19 cellular contexts compared by ENCODE assay signal in genomic region chr6:89032599-89032998, GRCh38. TPM values are rescaled to one million over a fixed set of nuclear protein-coding genes. Genes with fewer than 3 reads are reported as not detected.
DNase-seq lines count a peak whose midpoint lies in the region; ATAC-seq, FAIRE-seq and TF ChIP-seq lines count a peak whose summit lies in the region.
"Had no signal": no experiment of that assay in that cellular context is flagged by ENCODE, and none has a peak within 500 bp of the region (broad histone marks: within the 10 kb centered on the region; RNA-seq: fewer than 3 reads in every experiment).

No MANE protein-coding gene starts in this region.

- TF ChIP-seq CTCF in A549 (IDR thresholded peaks at IDR 0.05) (no peak), fibroblast of the aortic adventitia (IDR thresholded peaks at IDR 0.05; ENCODE audit: insufficient read depth, low read length) (peak; percentile 39)

- no peak overlapping the region for H3K4me2 ChIP-seq in A549

- no peak for TF ChIP-seq RAD21 in A549 (conservative IDR thresholded peaks at IDR 0.05 in 1 of 2, IDR thresholded peaks at IDR 0.05 in 1 of 2)

- WGBS in A549 (ENCODE audit: missing lambda C conversion rate): 85% methylated on average over 2 of the region's 2 CpGs

- TF ChIP-seq EP300 in A549 (IDR thresholded peaks at IDR 0.05): no peak

- no peak for TF ChIP-seq POLR2A in A549 (IDR thresholded peaks at IDR 0.05; ENCODE audit: low read length)

- CTCF ChIA-PET in A549 (lab: Yijun Ruan, JAX): interaction anchor here (0.7 kb wide), 1 partner anchor 100 kb away, joined by 3 read pairs; no protein-coding TSS in a partner anchor

- peak overlapping the region; percentile 19 to 63; a peak in 3 of 6 replicates for H3K27ac ChIP-seq in A549
- H3K27ac ChIP-seq: ovary had no signal

- no peak for DNase-seq in A549 (ENCODE audit: low read depth in 1 of 2, low spot score in 1 of 2)
- DNase-seq in EH (ENCODE audit: low read depth): peak; percentile 11
- DNase-seq in OCI-M1 (lab: John Stamatoyannopoulos, UW): peak; percentile 35
- DNase-seq in fibroblast of the aortic adventitia (ENCODE audit: low read depth): peak; percentile 63
- DNase-seq in DMS 273 treated with DMSO at 0.1 percent for 48 hours (lab: John Stamatoyannopoulos, UW): no peak
- no peak for DNase-seq in SHP77 (lab: John Stamatoyannopoulos, UW)
- no peak for DNase-seq in NCI-H2081 (lab: John Stamatoyannopoulos, UW)
- DNase-seq: activated CD4-positive, CD25-positive, alpha-beta regulatory T cell treated with anti-CD3 and anti-CD28 coated beads, Interleukin-2, amount 50 U/mL, for 72 hours; activated CD8-positive, alpha-beta memory T cell treated with anti-CD3 and anti-CD28 coated beads, Interleukin-2, amount 10 ng/mL, durations not matched to agents 7 days and 5 days; activated effector memory CD4-positive, alpha-beta T cell treated with anti-CD3 and anti-CD28 coated beads, Interleukin-2, amount 50 U/mL, for 16 hours; endodermal cell; KG1; NCI-H1417; NCI-H2227 treated with DMSO at 0.1 percent for 48 hours; ovary; SIG-M5; stimulated activated CD4-positive, alpha-beta T cell treated with anti-CD3 and anti-CD28 coated beads, Interleukin-2, amount 100 ng/mL, for 48 hours had no signal

- H3K4me1 ChIP-seq in A549: peaks cover 28% of the 10 kb centered on the region

- no peak for FAIRE-seq in A549 (lab: Jason Lieb, UNC)

- peaks cover 10% of the 10 kb centered on the region for H3K9me3 ChIP-seq in A549
- H3K9me3 ChIP-seq: ovary had no signal

- ATAC-seq in A549 (no peak), GM21360 (IDR thresholded peaks at IDR 0.05; ENCODE audit: unreplicated experiment) (no peak)
- ATAC-seq: activated CD8-positive, alpha-beta memory T cell treated with anti-CD3 and anti-CD28 coated beads, Interleukin-2, amount 10 ng/mL, durations not matched to agents 7 days and 5 days; naive thymus-derived CD4-positive, alpha-beta T cell had no signal

- H3K4me3 ChIP-seq in A549: no peak overlapping the region
- H3K4me3 ChIP-seq in fibroblast of the aortic adventitia (ENCODE audit: low read depth, low read length): no peak overlapping the region
- H3K4me3 ChIP-seq: ovary had no signal

- POLR2A ChIA-PET in A549 (lab: Yijun Ruan, JAX): no interaction called here

TF ChIP-seq in A549, 52 proteins besides CTCF, POLR2A, EP300 and RAD21:
- no peak for TF ChIP-seq HOXB13 (CRISPR knock-in tag; IDR thresholded peaks at IDR 0.05; ENCODE audit: low read depth)
- no peak for TF ChIP-seq HMGXB4 (CRISPR knock-in tag; IDR thresholded peaks at IDR 0.05; ENCODE audit: borderline replicate concordance)
TF ChIP-seq in A549: peak in this region for 0.

RNA-seq across cellular contexts. Expression of gene PNRC1, which starts 48.0 kb away (rescaled TPM):
- polyA plus RNA-seq in A549 (2011; rRNA removed) (27.2 and 28.3 TPM in 2 replicates), A549 (2017; fragmentation: RNase III; extraction: RNeasy Plus Mini Kit Qiagen cat#74134 plus additional on column Dnase treatment) (25.6 to 38.2 TPM (median 37.8 TPM) in 3 replicates)
- 6.1 and 8.8 TPM in 2 replicates for polyA plus RNA-seq in A549 (2012; cell fraction: cytosol; rRNA removed)
- 7.5 and 12.5 TPM in 2 replicates for polyA plus RNA-seq in A549 (2012; cell fraction: nucleus; rRNA removed)
- polyA minus RNA-seq in A549 (2011; rRNA and poly(A)+ RNA removed): 16.0 and 26.3 TPM in 2 replicates
- total RNA-seq in fibroblast of the aortic adventitia (ENCODE audit: low replicate concordance): 92.3 and 138 TPM in 2 replicates

Comparison
In these comparisons a context has a peak if more than half of its experiments do, and no peak if none do; other contexts are left out.
1. DNase-seq: peak in EH (single experiment), OCI-M1 (single experiment) and fibroblast of the aortic adventitia (single experiment); none in A549 (0 of 2), DMS 273 treated with DMSO at 0.1 percent for 48 hours (single experiment), SHP77 (0 of 2) and NCI-H2081 (0 of 2).